ENCODE assay signal across 10 cellular contexts in the genomic region with DNA sequence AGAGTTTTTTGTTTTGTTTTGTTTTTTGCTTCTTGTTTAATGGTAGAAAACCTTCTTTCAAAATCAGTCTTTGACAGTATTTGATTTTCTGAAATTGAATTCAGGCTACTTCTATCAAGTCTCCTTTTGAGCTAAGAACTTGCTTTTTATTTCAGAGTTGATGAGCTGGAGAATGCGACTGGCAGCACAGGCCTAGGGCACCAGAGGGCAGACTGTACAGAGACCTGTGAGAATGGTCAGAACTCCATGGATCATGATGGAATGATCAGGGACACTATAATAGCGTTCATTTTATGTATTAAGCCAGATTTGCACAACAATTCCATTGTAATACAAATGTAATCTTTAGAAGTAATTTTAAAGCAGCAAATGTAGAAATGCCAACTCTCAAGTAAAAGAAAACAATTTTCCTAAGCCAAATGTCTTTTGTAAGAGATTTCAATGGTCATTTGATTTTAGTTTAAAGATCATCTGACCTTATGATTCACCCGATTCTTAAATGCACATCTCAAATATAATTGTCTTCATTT.
DNase-seq lines count a peak whose midpoint lies in the region; ATAC-seq and TF ChIP-seq lines count a peak whose summit lies in the region.
"Had no signal": no experiment of that assay in that cellular context is flagged by ENCODE, and none has a peak within 500 bp of the region (broad histone marks: within the 10 kb centered on the region; RNA-seq: fewer than 3 reads in every experiment).

No MANE protein-coding gene starts in this region.

- no peak overlapping the region for H3K27ac ChIP-seq in ACC112 (ENCODE audit: low read depth, low read length)
- no peak overlapping the region for H3K27ac ChIP-seq in CD4-positive, alpha-beta T cell (ENCODE audit: low read depth, low read length)

- in situ Hi-C loops in astrocyte of the cerebellum (cut with HindIII; ENCODE audit: low sequenced_read_pairs), result no loop called here

- no peaks in the 10 kb centered on the region for H3K4me1 ChIP-seq in ACC112 (ENCODE audit: control insufficient read depth, insufficient read depth, low read length, unreplicated experiment)

- no peaks in the 10 kb centered on the region for H3K27me3 Mint-ChIP-seq in CD4-positive, alpha-beta T cell

- intact Hi-C loops in CD4-positive, alpha-beta T cell (cut with DNase I, micrococcal nuclease), result no loop called here
- intact Hi-C loops in Right ventricle myocardium superior (cut with DNase I), result no loop called here

- ATAC-seq in GM21825 (IDR thresholded peaks at IDR 0.05; ENCODE audit: unreplicated experiment) (no peak), Right ventricle myocardium superior (ENCODE audit: poor library complexity) (no peak)
- no peak for ATAC-seq in CD4-positive, alpha-beta T cell (ENCODE audit: poor library complexity)

- H3K4me3 ChIP-seq in ACC112 (ENCODE audit: low read depth, low read length) (no peak overlapping the region), astrocyte of the cerebellum (ENCODE audit: low read depth, low read length) (no peak overlapping the region)

- no peak overlapping the region for H3K27ac Mint-ChIP-seq in CD4-positive, alpha-beta T cell

- no peaks in the 10 kb centered on the region for H3K36me3 Mint-ChIP-seq in CD4-positive, alpha-beta T cell (ENCODE audit: low read depth)

- DNase-seq in HEK293T (ENCODE audit: extremely low spot score) (peak; percentile 9), astrocyte of the cerebellum (ENCODE audit: low read depth) (no peak), left kidney (ENCODE audit: low read depth, low spot score) (peak; percentile 33), Right ventricle myocardium superior (no peak)
- DNase-seq in effector CD4-positive, alpha-beta T cell, result no peak
- DNase-seq in CD4-positive, alpha-beta T cell, result no peak
- DNase-seq: activated effector memory CD4-positive, alpha-beta T cell treated with Interleukin-2 at 50 U/mL for 16 hours; NCI-H1048 had no signal

- POLR2A ChIA-PET in HEK293T (lab: Yijun Ruan, JAX), result no interaction called here
- POLR2A ChIA-PET in CD4-positive, alpha-beta T cell (lab: Charles Lee), result no interaction called here

- no peaks in the 10 kb centered on the region for H3K36me3 ChIP-seq in ACC112 (ENCODE audit: insufficient read depth, low read length)

- H3K27me3 ChIP-seq in ACC112 (ENCODE audit: insufficient read depth, low read length), result no peaks in the 10 kb centered on the region
- H3K27me3 ChIP-seq in CD4-positive, alpha-beta T cell (ENCODE audit: control insufficient read depth, insufficient read depth, low read length), result no peaks in the 10 kb centered on the region

- H3K9me3 Mint-ChIP-seq in CD4-positive, alpha-beta T cell, result peaks cover 2% of the 10 kb centered on the region

- CTCF ChIA-PET in HEK293T (lab: Yijun Ruan, JAX), result no interaction called here
- CTCF ChIA-PET in CD4-positive, alpha-beta T cell (lab: Charles Lee), result no interaction called here

- H3K79me2 ChIP-seq in ACC112 (ENCODE audit: control insufficient read depth, insufficient read depth, low read length, unreplicated experiment), result no peaks in the 10 kb centered on the region

- peak; percentile 32 for TF ChIP-seq CTCF in astrocyte of the cerebellum (IDR thresholded peaks at IDR 0.05; ENCODE audit: low read depth, low read length, missing control alignments)
- no peak for TF ChIP-seq CTCF in CD4-positive, alpha-beta T cell (IDR thresholded peaks at IDR 0.05)

- H2AFZ ChIP-seq in ACC112 (ENCODE audit: low read length, unreplicated experiment), result peak overlapping the region; percentile 17

- no peak overlapping the region for H3K4me3 Mint-ChIP-seq in CD4-positive, alpha-beta T cell

- no peaks in the 10 kb centered on the region for H3K9me3 ChIP-seq in CD4-positive, alpha-beta T cell (ENCODE audit: control insufficient read depth, low read length)

- H3K4me1 Mint-ChIP-seq in CD4-positive, alpha-beta T cell (ENCODE audit: low read depth), result no peaks in the 10 kb centered on the region

TF ChIP-seq in HEK293T, 16 proteins besides CTCF, POLR2A, EP300 and RAD21:
- no peak for TF ChIP-seq NFRKB (IDR thresholded peaks at IDR 0.05)

Comparison
In these comparisons a context has a peak if more than half of its experiments do, and no peak if none do; other contexts are left out.
1. DNase-seq: peak in HEK293T (single experiment) and left kidney (single experiment); none in astrocyte of the cerebellum (single experiment), effector CD4-positive, alpha-beta T cell (single experiment), CD4-positive, alpha-beta T cell (0 of 10) and Right ventricle myocardium superior (single experiment).